In genomic region chr18:46352520-46353250, GRCh38 we compare ENCODE assay signal across 22 cellular contexts.
A peak's percentile ranks its signal among the peaks of the same experiment; 100 is the strongest.
DNase-seq lines count a peak whose midpoint lies in the region; ATAC-seq lines count a peak whose summit lies in the region.
"Had no signal": no experiment of that assay in that cellular context is flagged by ENCODE, and none has a peak within 500 bp of the region (broad histone marks: within the 10 kb centered on the region; RNA-seq: fewer than 3 reads in every experiment).

No MANE protein-coding gene starts in this region.

- no peaks in the 10 kb centered on the region for H3K27me3 Mint-ChIP-seq in activated naive CD8-positive, alpha-beta T cell treated with anti-CD3 and anti-CD28 coated beads, Interleukin-2, amount 50 U/mL, for 24 hours
- H3K27me3 Mint-ChIP-seq in activated naive CD8-positive, alpha-beta T cell treated with anti-CD3 and anti-CD28 coated beads for 36 hours, result no peaks in the 10 kb centered on the region
- peaks cover 3% of the 10 kb centered on the region for H3K27me3 Mint-ChIP-seq in activated T-helper 1 cell treated with anti-CD3 and anti-CD28 coated beads, Interleukin-12 subunit alpha, Interleukin-12 subunit beta, Interleukin-2, Interleukin-4 antibody, amounts not matched to agents 30 ng/mL and 10 ng/mL and 1 ng/mL, durations not matched to agents 14 hours and 24 hours and 36 hours (ENCODE audit: insufficient read depth)

- ATAC-seq in activated naive CD8-positive, alpha-beta T cell treated with anti-CD3 and anti-CD28 coated beads, Interleukin-2, amount 50 U/mL, for 24 hours, result peak; percentile 33
- ATAC-seq in HG03432 (IDR thresholded peaks at IDR 0.05; ENCODE audit: unreplicated experiment), result no peak
- ATAC-seq: GM12878 had no signal

- intact Hi-C loops in activated T-helper 1 cell treated with anti-CD3 and anti-CD28 coated beads, Interleukin-12 subunit alpha, Interleukin-12 subunit beta, Interleukin-2, Interleukin-4 antibody, amounts not matched to agents 30 ng/mL and 10 ng/mL and 1 ng/mL, durations not matched to agents 14 hours and 24 hours and 36 hours (cut with micrococcal nuclease), result no loop called here

- H3K9me3 Mint-ChIP-seq in activated naive CD8-positive, alpha-beta T cell treated with anti-CD3 and anti-CD28 coated beads, Interleukin-2, amount 50 U/mL, for 24 hours, result no peaks in the 10 kb centered on the region
- no peaks in the 10 kb centered on the region for H3K9me3 Mint-ChIP-seq in activated naive CD8-positive, alpha-beta T cell treated with anti-CD3 and anti-CD28 coated beads for 36 hours
- H3K9me3 Mint-ChIP-seq in activated T-helper 1 cell treated with anti-CD3 and anti-CD28 coated beads, Interleukin-12 subunit alpha, Interleukin-12 subunit beta, Interleukin-2, Interleukin-4 antibody, amounts not matched to agents 30 ng/mL and 10 ng/mL and 1 ng/mL, durations not matched to agents 14 hours and 24 hours and 36 hours, result no peaks in the 10 kb centered on the region
- H3K9me3 Mint-ChIP-seq: CD8-positive, alpha-beta memory T cell; HFFc6 had no signal

- no peak for DNase-seq in activated naive CD8-positive, alpha-beta T cell treated with anti-CD3 and anti-CD28 coated beads, Interleukin-2, amount 50 U/mL, for 24 hours
- DNase-seq in activated naive CD8-positive, alpha-beta T cell treated with anti-CD3 and anti-CD28 coated beads for 36 hours, result no peak
- no peak for DNase-seq in activated T-helper 1 cell treated with anti-CD3 and anti-CD28 coated beads, Interleukin-12 subunit alpha, Interleukin-12 subunit beta, Interleukin-2, Interleukin-4 antibody, amounts not matched to agents 30 ng/mL and 10 ng/mL and 1 ng/mL, durations not matched to agents 14 hours and 24 hours and 36 hours (ENCODE audit: low spot score)
- DNase-seq in kidney tubule cell (ENCODE audit: low spot score) (peak; percentile 12), KG1 (lab: John Stamatoyannopoulos, UW) (no peak), cerebellar cortex (ENCODE audit: low spot score) (no peak)
- DNase-seq: DMS 273 treated with DMSO at 0.1 percent for 48 hours, DMS79, EL, GDM1, GOT3, HFFc6, NCI-H1092 treated with DMSO at 0.1 percent for 48 hours, NCI-H1436 treated with DMSO at 0.1 percent for 48 hours, NCI-H1930, NCI-H2107, NCI-H524 treated with DMSO at 0.1 percent for 48 hours, NCI-H774, SK-N-SH had no signal

- no peak overlapping the region for H3K27ac Mint-ChIP-seq in activated naive CD8-positive, alpha-beta T cell treated with anti-CD3 and anti-CD28 coated beads, Interleukin-2, amount 50 U/mL, for 24 hours
- H3K27ac Mint-ChIP-seq in activated naive CD8-positive, alpha-beta T cell treated with anti-CD3 and anti-CD28 coated beads for 36 hours, result no peak overlapping the region
- peak overlapping the region; percentile 52 for H3K27ac Mint-ChIP-seq in activated T-helper 1 cell treated with anti-CD3 and anti-CD28 coated beads, Interleukin-12 subunit alpha, Interleukin-12 subunit beta, Interleukin-2, Interleukin-4 antibody, amounts not matched to agents 30 ng/mL and 10 ng/mL and 1 ng/mL, durations not matched to agents 14 hours and 24 hours and 36 hours
- H3K27ac Mint-ChIP-seq: HFFc6 had no signal

- peaks cover 6% of the 10 kb centered on the region for H3K4me1 Mint-ChIP-seq in activated naive CD8-positive, alpha-beta T cell treated with anti-CD3 and anti-CD28 coated beads, Interleukin-2, amount 50 U/mL, for 24 hours
- peaks cover 5% of the 10 kb centered on the region for H3K4me1 Mint-ChIP-seq in activated naive CD8-positive, alpha-beta T cell treated with anti-CD3 and anti-CD28 coated beads for 36 hours
- H3K4me1 Mint-ChIP-seq in activated T-helper 1 cell treated with anti-CD3 and anti-CD28 coated beads, Interleukin-12 subunit alpha, Interleukin-12 subunit beta, Interleukin-2, Interleukin-4 antibody, amounts not matched to agents 30 ng/mL and 10 ng/mL and 1 ng/mL, durations not matched to agents 14 hours and 24 hours and 36 hours (ENCODE audit: low read depth), result peaks cover 38% of the 10 kb centered on the region
- H3K4me1 Mint-ChIP-seq: CD8-positive, alpha-beta memory T cell had no signal

- H3K4me3 Mint-ChIP-seq in activated naive CD8-positive, alpha-beta T cell treated with anti-CD3 and anti-CD28 coated beads, Interleukin-2, amount 50 U/mL, for 24 hours, result no peak overlapping the region
- H3K4me3 Mint-ChIP-seq in activated naive CD8-positive, alpha-beta T cell treated with anti-CD3 and anti-CD28 coated beads for 36 hours, result no peak overlapping the region
- H3K4me3 Mint-ChIP-seq in activated T-helper 1 cell treated with anti-CD3 and anti-CD28 coated beads, Interleukin-12 subunit alpha, Interleukin-12 subunit beta, Interleukin-2, Interleukin-4 antibody, amounts not matched to agents 30 ng/mL and 10 ng/mL and 1 ng/mL, durations not matched to agents 14 hours and 24 hours and 36 hours, result no peak overlapping the region
- H3K4me3 Mint-ChIP-seq: CD8-positive, alpha-beta memory T cell; HFFc6 had no signal

- no peaks in the 10 kb centered on the region for H3K36me3 Mint-ChIP-seq in activated naive CD8-positive, alpha-beta T cell treated with anti-CD3 and anti-CD28 coated beads, Interleukin-2, amount 50 U/mL, for 24 hours (ENCODE audit: low read depth)
- H3K36me3 Mint-ChIP-seq in activated naive CD8-positive, alpha-beta T cell treated with anti-CD3 and anti-CD28 coated beads for 36 hours, result no peaks in the 10 kb centered on the region
- H3K36me3 Mint-ChIP-seq in activated T-helper 1 cell treated with anti-CD3 and anti-CD28 coated beads, Interleukin-12 subunit alpha, Interleukin-12 subunit beta, Interleukin-2, Interleukin-4 antibody, amounts not matched to agents 30 ng/mL and 10 ng/mL and 1 ng/mL, durations not matched to agents 14 hours and 24 hours and 36 hours (ENCODE audit: low read depth), result peaks cover 2% of the 10 kb centered on the region
- H3K36me3 Mint-ChIP-seq: CD8-positive, alpha-beta memory T cell had no signal
